ENCODE assay signal across 32 cellular contexts in the genomic region with DNA sequence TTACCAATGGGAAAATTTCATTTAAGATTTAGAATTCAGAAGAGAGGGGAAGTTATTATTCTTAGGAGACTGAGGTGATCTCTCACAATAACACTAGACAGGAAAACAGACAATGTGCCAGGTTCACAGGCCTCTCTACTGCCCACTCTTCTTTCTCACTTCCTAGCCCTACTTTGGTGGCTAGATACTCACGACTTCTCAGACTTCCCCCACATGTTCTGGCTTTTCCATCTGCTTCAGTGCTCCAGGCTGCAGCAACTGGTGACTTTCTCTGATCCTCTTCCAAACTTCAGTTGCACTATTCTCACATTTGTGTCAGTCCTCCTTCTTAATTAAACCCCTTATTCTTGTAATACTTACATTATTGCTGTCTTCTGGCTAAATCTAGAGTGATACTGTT.
"Had no signal": no experiment of that assay in that cellular context is flagged by ENCODE, and none has a peak within 500 bp of the region (broad histone marks: within the 10 kb centered on the region; RNA-seq: fewer than 3 reads in every experiment).

No MANE protein-coding gene starts in this region.

- FAIRE-seq: bronchial epithelial cell, TTC549 had no signal

- H3K36me3 ChIP-seq: ascending aorta, cardiac muscle cell had no signal

- H3K36me3 Mint-ChIP-seq: activated CD4-positive, alpha-beta memory T cell treated with anti-CD3 and anti-CD28 coated beads for 36 hours; activated naive CD4-positive, alpha-beta T cell treated with anti-CD3 and anti-CD28 coated beads, Interleukin-2, amount 10 ng/mL, durations not matched to agents 7 days and 5 days; activated naive CD4-positive, alpha-beta T cell treated with anti-CD3 and anti-CD28 coated beads, Interleukin-2, amount 50 U/mL, for 24 hours; activated naive CD8-positive, alpha-beta T cell; activated naive CD8-positive, alpha-beta T cell treated with anti-CD3 and anti-CD28 coated beads, Interleukin-2, amount 10 ng/mL, durations not matched to agents 7 days and 5 days; brain; T-cell had no signal

- H3K4me3 Mint-ChIP-seq: activated B cell treated with CpG ODN at 0.5 μM for 24 hours; activated CD4-positive, alpha-beta memory T cell treated with anti-CD3 and anti-CD28 coated beads for 36 hours; activated CD4-positive, alpha-beta T cell treated with anti-CD3 and anti-CD28 coated beads, Interleukin-2, amount 10 ng/mL, durations not matched to agents 24 days and 14 days; activated CD8-positive, alpha-beta T cell treated with anti-CD3 and anti-CD28 coated beads for 36 hours; activated naive CD4-positive, alpha-beta T cell treated with anti-CD3 and anti-CD28 coated beads, Interleukin-2, amount 10 ng/mL, durations not matched to agents 7 days and 5 days; activated naive CD4-positive, alpha-beta T cell treated with anti-CD3 and anti-CD28 coated beads, Interleukin-2, amount 50 U/mL, for 24 hours; activated naive CD8-positive, alpha-beta T cell; activated naive CD8-positive, alpha-beta T cell treated with anti-CD3 and anti-CD28 coated beads, Interleukin-2, amount 10 ng/mL, durations not matched to agents 7 days and 5 days; activated naive CD8-positive, alpha-beta T cell treated with anti-CD3 and anti-CD28 coated beads, Interleukin-2, amount 50 U/mL, for 24 hours; brain; central memory CD8-positive, alpha-beta T cell; T-cell; T-helper 17 cell had no signal

- H3K9me3 Mint-ChIP-seq: activated CD4-positive, alpha-beta memory T cell treated with anti-CD3 and anti-CD28 coated beads for 36 hours; activated CD4-positive, alpha-beta T cell treated with anti-CD3 and anti-CD28 coated beads, Interleukin-2, amount 10 ng/mL, durations not matched to agents 24 days and 14 days; activated naive CD4-positive, alpha-beta T cell treated with anti-CD3 and anti-CD28 coated beads, Interleukin-2, amount 50 U/mL, for 24 hours; activated naive CD8-positive, alpha-beta T cell treated with anti-CD3 and anti-CD28 coated beads, Interleukin-2, amount 10 ng/mL, durations not matched to agents 7 days and 5 days; activated naive CD8-positive, alpha-beta T cell treated with anti-CD3 and anti-CD28 coated beads, Interleukin-2, amount 50 U/mL, for 24 hours; activated T-helper 2 cell treated with anti-CD3 and anti-CD28 coated beads, Interferon-gamma antibody, Interleukin-2, Interleukin-4, amounts not matched to agents 10 μg/mL and 5 μg/mL and 100 μg/mL, durations not matched to agents 14 hours and 24 hours and 36 hours had no signal

- H3K27ac Mint-ChIP-seq: activated B cell treated with CpG ODN at 0.5 μM for 24 hours; activated CD4-positive, alpha-beta memory T cell treated with anti-CD3 and anti-CD28 coated beads for 36 hours; activated CD4-positive, alpha-beta T cell treated with anti-CD3 and anti-CD28 coated beads, Interleukin-2, amount 10 ng/mL, durations not matched to agents 24 days and 14 days; activated CD8-positive, alpha-beta T cell treated with anti-CD3 and anti-CD28 coated beads for 36 hours; activated naive CD4-positive, alpha-beta T cell treated with anti-CD3 and anti-CD28 coated beads, Interleukin-2, amount 10 ng/mL, durations not matched to agents 7 days and 5 days; activated naive CD4-positive, alpha-beta T cell treated with anti-CD3 and anti-CD28 coated beads, Interleukin-2, amount 50 U/mL, for 24 hours; activated naive CD8-positive, alpha-beta T cell; activated naive CD8-positive, alpha-beta T cell treated with anti-CD3 and anti-CD28 coated beads, Interleukin-2, amount 10 ng/mL, durations not matched to agents 7 days and 5 days; activated naive CD8-positive, alpha-beta T cell treated with anti-CD3 and anti-CD28 coated beads, Interleukin-2, amount 50 U/mL, for 24 hours; activated T-helper 2 cell treated with anti-CD3 and anti-CD28 coated beads, Interferon-gamma antibody, Interleukin-2, Interleukin-4, amounts not matched to agents 10 μg/mL and 5 μg/mL and 100 μg/mL, durations not matched to agents 14 hours and 24 hours and 36 hours; brain; T-cell; T-helper 17 cell had no signal

- H3K27me3 ChIP-seq: ascending aorta, cardiac muscle cell had no signal

- H3K4me1 Mint-ChIP-seq: activated B cell treated with CpG ODN at 0.5 μM for 24 hours; activated CD4-positive, alpha-beta T cell treated with anti-CD3 and anti-CD28 coated beads, Interleukin-2, amount 10 ng/mL, durations not matched to agents 24 days and 14 days; activated naive CD4-positive, alpha-beta T cell treated with anti-CD3 and anti-CD28 coated beads, Interleukin-2, amount 10 ng/mL, durations not matched to agents 7 days and 5 days; activated naive CD4-positive, alpha-beta T cell treated with anti-CD3 and anti-CD28 coated beads, Interleukin-2, amount 50 U/mL, for 24 hours; activated naive CD8-positive, alpha-beta T cell treated with anti-CD3 and anti-CD28 coated beads, Interleukin-2, amount 10 ng/mL, durations not matched to agents 7 days and 5 days; activated naive CD8-positive, alpha-beta T cell treated with anti-CD3 and anti-CD28 coated beads, Interleukin-2, amount 50 U/mL, for 24 hours; brain; central memory CD8-positive, alpha-beta T cell had no signal

- ATAC-seq: activated CD8-positive, alpha-beta T cell treated with anti-CD3 and anti-CD28 coated beads for 36 hours; activated naive CD8-positive, alpha-beta T cell treated with anti-CD3 and anti-CD28 coated beads, Interleukin-2, amount 50 U/mL, for 24 hours; T-cell; T-helper 17 cell had no signal

- H3K4me1 ChIP-seq: ascending aorta had no signal

- H3K4me3 ChIP-seq: ascending aorta, cardiac muscle cell had no signal

- H3K27ac ChIP-seq: ascending aorta, cardiac muscle cell, VCaP had no signal

- H3K9me3 ChIP-seq: ascending aorta had no signal

- H3K27me3 Mint-ChIP-seq: activated B cell treated with CpG ODN at 0.5 μM for 24 hours; activated CD4-positive, alpha-beta memory T cell treated with anti-CD3 and anti-CD28 coated beads for 36 hours; activated CD4-positive, alpha-beta T cell treated with anti-CD3 and anti-CD28 coated beads, Interleukin-2, amount 10 ng/mL, durations not matched to agents 24 days and 14 days; activated CD8-positive, alpha-beta T cell treated with anti-CD3 and anti-CD28 coated beads for 36 hours; activated naive CD4-positive, alpha-beta T cell treated with anti-CD3 and anti-CD28 coated beads, Interleukin-2, amount 10 ng/mL, durations not matched to agents 7 days and 5 days; activated naive CD4-positive, alpha-beta T cell treated with anti-CD3 and anti-CD28 coated beads, Interleukin-2, amount 50 U/mL, for 24 hours; activated naive CD8-positive, alpha-beta T cell; activated naive CD8-positive, alpha-beta T cell treated with anti-CD3 and anti-CD28 coated beads, Interleukin-2, amount 10 ng/mL, durations not matched to agents 7 days and 5 days; activated naive CD8-positive, alpha-beta T cell treated with anti-CD3 and anti-CD28 coated beads, Interleukin-2, amount 50 U/mL, for 24 hours; central memory CD8-positive, alpha-beta T cell; T-cell; T-helper 17 cell had no signal

- DNase-seq: activated B cell treated with CpG ODN at 0.5 μM for 24 hours; activated CD4-positive, alpha-beta memory T cell treated with anti-CD3 and anti-CD28 coated beads for 36 hours; activated CD4-positive, alpha-beta T cell treated with anti-CD3 and anti-CD28 coated beads for 4 hours; activated CD4-positive, alpha-beta T cell treated with anti-CD3 and anti-CD28 coated beads, Interleukin-2, amount 10 ng/mL, durations not matched to agents 24 days and 14 days; activated CD4-positive, alpha-beta T cell treated with anti-CD3 and anti-CD28 coated beads, Interleukin-2, amount 50 U/mL, for 1 hour; activated CD4-positive, alpha-beta T cell treated with anti-CD3 and anti-CD28 coated beads, Interleukin-2, amount 50 U/mL, for 4 hours; activated CD4-positive, CD25-positive, alpha-beta regulatory T cell treated with anti-CD3 and anti-CD28 coated beads, Interleukin-2, amount 50 U/mL, for 72 hours; activated CD8-positive, alpha-beta memory T cell treated with anti-CD3 and anti-CD28 coated beads, Interleukin-2, amount 50 U/mL, for 4 hours; activated CD8-positive, alpha-beta T cell treated with anti-CD3 and anti-CD28 coated beads for 36 hours; activated effector memory CD4-positive, alpha-beta T cell treated with Interleukin-2 at 50 U/mL for 16 hours; activated gamma-delta T cell; activated naive CD4-positive, alpha-beta T cell treated with anti-CD3 and anti-CD28 coated beads, Interleukin-2, amount 10 ng/mL, durations not matched to agents 7 days and 5 days; activated naive CD4-positive, alpha-beta T cell treated with Interleukin-2 at 50 U/mL for 16 hours; activated naive CD8-positive, alpha-beta T cell treated with anti-CD3 and anti-CD28 coated beads, Interleukin-2, amount 10 ng/mL, durations not matched to agents 7 days and 5 days; activated naive CD8-positive, alpha-beta T cell treated with anti-CD3 and anti-CD28 coated beads, Interleukin-2, amount 50 U/mL, for 24 hours; activated T-cell treated with anti-CD3 and anti-CD28 coated beads for 4 hours; activated T-cell treated with anti-CD3 and anti-CD28 coated beads, Interleukin-2, amount 50 U/mL, for 1 hour; activated T-cell treated with anti-CD3 and anti-CD28 coated beads, Interleukin-2, amount 50 U/mL, for 48 hours; caudate nucleus; cerebellar nuclear complex; T-cell; T-helper 17 cell had no signal
